In the genomic region with DNA sequence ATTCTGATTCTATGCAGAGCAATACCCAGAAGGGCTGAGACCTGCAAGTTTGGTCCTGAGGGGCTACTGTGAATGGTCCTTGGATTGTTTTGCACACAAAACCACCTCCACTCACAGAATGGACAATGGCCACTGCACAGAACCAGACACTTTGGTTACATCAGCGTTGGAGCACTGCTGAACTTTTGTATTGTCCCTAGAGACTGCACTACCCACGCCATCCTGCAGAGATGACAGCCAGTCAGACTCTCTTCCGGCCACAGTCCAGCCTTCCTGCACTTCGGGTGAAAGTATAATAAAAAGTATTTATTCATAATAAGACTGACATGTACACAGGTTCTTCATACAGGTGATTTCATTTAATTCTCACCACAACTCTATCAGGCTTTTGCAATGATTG, we compare ENCODE assay signal across 16 cellular contexts. TPM values are rescaled to one million over a fixed set of nuclear protein-coding genes. Genes with fewer than 3 reads are reported as not detected.
A peak's percentile ranks its signal among the peaks of the same experiment; 100 is the strongest.
DNase-seq lines count a peak whose midpoint lies in the region; ATAC-seq and TF ChIP-seq lines count a peak whose summit lies in the region.
"Had no signal": no experiment of that assay in that cellular context is flagged by ENCODE, and none has a peak within 500 bp of the region (broad histone marks: within the 10 kb centered on the region; RNA-seq: fewer than 3 reads in every experiment).

No MANE protein-coding gene starts in this region.

- no peaks in the 10 kb centered on the region for H3K4me1 Mint-ChIP-seq in activated T-cell treated with anti-CD3 and anti-CD28 coated beads, Interleukin-2, amount 50 U/mL, for 72 hours (ENCODE audit: low read depth)
- H3K4me1 Mint-ChIP-seq: activated CD8-positive, alpha-beta memory T cell treated with anti-CD3 and anti-CD28 coated beads, Interleukin-2, amount 10 ng/mL, durations not matched to agents 7 days and 5 days had no signal

- no peaks in the 10 kb centered on the region for H3K9me3 Mint-ChIP-seq in activated T-cell treated with anti-CD3 and anti-CD28 coated beads, Interleukin-2, amount 50 U/mL, for 72 hours
- H3K9me3 Mint-ChIP-seq: GM23338; T-helper 2 cell treated with Interferon-gamma antibody and Interleukin-4, amounts not matched to agents 5 μg/mL and 100 μg/mL, for 36 hours; type B pancreatic cell had no signal

- no peak overlapping the region for H3K4me3 Mint-ChIP-seq in activated T-cell treated with anti-CD3 and anti-CD28 coated beads, Interleukin-2, amount 50 U/mL, for 72 hours
- H3K4me3 Mint-ChIP-seq: activated CD8-positive, alpha-beta memory T cell treated with anti-CD3 and anti-CD28 coated beads, Interleukin-2, amount 10 ng/mL, durations not matched to agents 7 days and 5 days; GM23338; naive B cell; T-helper 2 cell treated with Interferon-gamma antibody and Interleukin-4, amounts not matched to agents 5 μg/mL and 100 μg/mL, for 36 hours; type B pancreatic cell had no signal

- DNase-seq in GM12864 (ENCODE audit: low read depth), result no peak
- no peak for DNase-seq in left lobe of liver (ENCODE audit: low spot score)
- DNase-seq in AG08396 (ENCODE audit: low spot score), result no peak
- DNase-seq in NCI-H1092 (lab: John Stamatoyannopoulos, UW), result no peak
- no peak for DNase-seq in activated T-cell treated with anti-CD3 and anti-CD28 coated beads, Interleukin-2, amount 50 U/mL, for 72 hours
- DNase-seq: activated CD8-positive, alpha-beta memory T cell treated with anti-CD3 and anti-CD28 coated beads, Interleukin-2, amount 10 ng/mL, durations not matched to agents 7 days and 5 days; colonic mucosa; kidney; naive B cell had no signal

- peak; percentile 31 for TF ChIP-seq CTCF in GM12864 (IDR thresholded peaks at IDR 0.05; ENCODE audit: low read depth, low read length, missing control alignments)

- no peak overlapping the region for H3K4me3 ChIP-seq in GM12864 (ENCODE audit: low read depth, low read length)
- H3K4me3 ChIP-seq: colonic mucosa, GM23338 had no signal

- no peak overlapping the region for H3K27ac Mint-ChIP-seq in activated T-cell treated with anti-CD3 and anti-CD28 coated beads, Interleukin-2, amount 50 U/mL, for 72 hours
- H3K27ac Mint-ChIP-seq: activated CD8-positive, alpha-beta memory T cell treated with anti-CD3 and anti-CD28 coated beads, Interleukin-2, amount 10 ng/mL, durations not matched to agents 7 days and 5 days; GM23338; naive B cell; T-helper 2 cell treated with Interferon-gamma antibody and Interleukin-4, amounts not matched to agents 5 μg/mL and 100 μg/mL, for 36 hours; type B pancreatic cell had no signal

- peak; percentile 83 for ATAC-seq in GM19025 (IDR thresholded peaks at IDR 0.05; ENCODE audit: low read depth, unreplicated experiment)
- peak; percentile 75 for ATAC-seq in HG02642 (IDR thresholded peaks at IDR 0.05; ENCODE audit: poor library complexity, unreplicated experiment)
- peak; percentile 53 for ATAC-seq in HG03558 (IDR thresholded peaks at IDR 0.05; ENCODE audit: extremely low read depth, unreplicated experiment)
- ATAC-seq in left lobe of liver, result no peak
- ATAC-seq in activated T-cell treated with anti-CD3 and anti-CD28 coated beads, Interleukin-2, amount 50 U/mL, for 72 hours (replicated peaks in 1 of 2), result no peak
- ATAC-seq: activated CD8-positive, alpha-beta memory T cell treated with anti-CD3 and anti-CD28 coated beads, Interleukin-2, amount 10 ng/mL, durations not matched to agents 7 days and 5 days; GM23338 had no signal

- H3K36me3 Mint-ChIP-seq in activated T-cell treated with anti-CD3 and anti-CD28 coated beads, Interleukin-2, amount 50 U/mL, for 72 hours (ENCODE audit: insufficient read depth in 2 of 2), result no peaks in the 10 kb centered on the region
- H3K36me3 Mint-ChIP-seq: activated CD8-positive, alpha-beta memory T cell treated with anti-CD3 and anti-CD28 coated beads, Interleukin-2, amount 10 ng/mL, durations not matched to agents 7 days and 5 days; type B pancreatic cell had no signal

- peaks cover 23% of the 10 kb centered on the region for H3K27me3 Mint-ChIP-seq in activated T-cell treated with anti-CD3 and anti-CD28 coated beads, Interleukin-2, amount 50 U/mL, for 72 hours (ENCODE audit: low read depth)

RNA-seq across cellular contexts. Expression of a gene that starts 35.7 kb away (rescaled TPM):
- total RNA-seq in left lobe of liver, result not detected
- total RNA-seq in activated T-cell treated with anti-CD3 and anti-CD28 coated beads, Interleukin-2, amount 50 U/mL, for 72 hours, result not detected
- total RNA-seq: activated CD8-positive, alpha-beta memory T cell treated with anti-CD3 and anti-CD28 coated beads, Interleukin-2, amount 10 ng/mL, durations not matched to agents 7 days and 5 days; skeletal muscle tissue had no signal

Comparison
In these comparisons a context has a peak if more than half of its experiments do, and no peak if none do; other contexts are left out.
1. ATAC-seq: peak in GM19025 (single experiment), HG02642 (single experiment) and HG03558 (single experiment); none in left lobe of liver (single experiment) and activated T-cell treated with anti-CD3 and anti-CD28 coated beads, Interleukin-2, amount 50 U/mL, for 72 hours (0 of 2).